Comparison of ENCODE assay signal across 9 cellular contexts in genomic region chr1:153612755-153613331, GRCh38. TPM values are rescaled to one million over a fixed set of nuclear protein-coding genes. Genes with fewer than 3 reads are reported as not detected.
DNase-seq lines count a peak whose midpoint lies in the region; ATAC-seq, FAIRE-seq and TF ChIP-seq lines count a peak whose summit lies in the region.
"Had no signal": no experiment of that assay in that cellular context is flagged by ENCODE, and none has a peak within 500 bp of the region (broad histone marks: within the 10 kb centered on the region; RNA-seq: fewer than 3 reads in every experiment).

A gene with protein sequence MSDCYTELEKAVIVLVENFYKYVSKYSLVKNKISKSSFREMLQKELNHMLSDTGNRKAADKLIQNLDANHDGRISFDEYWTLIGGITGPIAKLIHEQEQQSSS (minus strand): TSS chr1:153613137. CDS start chr1:153608151, 4,986 bp downstream.

- TF ChIP-seq CTCF in choroid plexus epithelial cell (conservative IDR thresholded peaks at IDR 0.05; ENCODE audit: low read depth, low read length) (no peak), subcutaneous adipose tissue (IDR thresholded peaks at IDR 0.05; ENCODE audit: low read depth) (no peak), D721Med (IDR thresholded peaks at IDR 0.05; ENCODE audit: insufficient read depth, missing control alignments) (no peak)

- H3K27me3 ChIP-seq in HUES48 (ENCODE audit: control insufficient read depth, insufficient read depth, low read length) = no peaks in the 10 kb centered on the region

- H3K9me3 ChIP-seq in HUES48 (ENCODE audit: control insufficient read depth, insufficient read depth, low read length) = no peaks in the 10 kb centered on the region

- intact Hi-C loops in left colon (cut with DNase I, micrococcal nuclease) = no loop called here

- H3K9ac ChIP-seq in HUES48 (ENCODE audit: low read depth, low read length) = no peak within 1 kb of the TSS
- H3K9ac ChIP-seq: KMS-11 had no signal

- H3K4me1 ChIP-seq in HUES48 (ENCODE audit: control insufficient read depth, insufficient read depth, low read length) = peaks cover 34% of the 10 kb centered on the region

- no peak for FAIRE-seq in D721Med (lab: Jason Lieb, UNC)

- no peaks in the 10 kb centered on the region for H3K36me3 ChIP-seq in HUES48 (ENCODE audit: control insufficient read depth, insufficient read depth, low read length)

- DNase-seq in choroid plexus epithelial cell (ENCODE audit: low read depth) (peak; percentile 49), left colon (peak; percentile 88 to 93), activated T-cell treated with anti-CD3 and anti-CD28 coated beads for 4 hours (no peak), D721Med (ENCODE audit: insufficient read length, low spot score) (no peak), SKM-1 treated with dmso at 0.1 percent for 144 hours (lab: John Stamatoyannopoulos, UW; ENCODE audit: unreplicated experiment) (no peak)

- ATAC-seq in left colon (peak; percentile 63), HG02623 (IDR thresholded peaks at IDR 0.05; ENCODE audit: unreplicated experiment) (no peak)

- no peak within 1 kb of the TSS for H3K27ac ChIP-seq in HUES48 (ENCODE audit: low read depth, low read length)
- H3K27ac ChIP-seq: KMS-11 had no signal

- H3K4me3 ChIP-seq in HUES48 (ENCODE audit: low read depth, low read length) (peak within 1 kb of the TSS; percentile 41; the same call in 1 of the 2 replicates), choroid plexus epithelial cell (ENCODE audit: low read depth, low read length) (peak within 1 kb of the TSS; percentile 64)

RNA-seq across cellular contexts. Expression of the gene that starts here (rescaled TPM):
- 100 to 1,000 TPM; 191 to 231 TPM for total RNA-seq in left colon
- 10 to 100 TPM; 46.2 to 84.5 (median 66.6) TPM for total RNA-seq in subcutaneous adipose tissue

Comparison
In these comparisons a context has a peak if more than half of its experiments do, and no peak if none do; other contexts are left out.
1. DNase-seq: peak in choroid plexus epithelial cell (single experiment) and left colon (2 of 2); none in activated T-cell treated with anti-CD3 and anti-CD28 coated beads for 4 hours (single experiment), D721Med (single experiment) and SKM-1 treated with dmso at 0.1 percent for 144 hours (single experiment).